In the genomic region with DNA sequence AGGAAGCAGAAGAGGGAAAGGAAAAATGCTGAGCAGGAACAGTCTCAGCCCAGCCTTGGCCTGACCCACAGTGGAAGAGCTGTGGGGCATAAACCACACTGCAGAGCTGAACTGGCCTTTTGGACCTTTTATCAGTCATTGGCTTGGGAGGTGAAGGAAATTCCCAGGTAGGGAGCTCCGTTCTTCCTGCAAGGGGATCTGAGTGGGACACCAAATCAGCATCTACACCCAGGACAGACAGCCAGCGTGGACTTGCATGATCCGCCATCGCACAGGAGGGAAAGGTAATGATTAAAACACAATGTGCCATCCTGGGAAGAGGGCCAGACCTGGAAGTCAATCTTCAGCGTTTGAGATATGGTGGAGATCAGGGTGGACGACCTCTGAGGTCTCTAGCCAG, we compare ENCODE assay signal across 9 cellular contexts. TPM values are rescaled to one million over a fixed set of nuclear protein-coding genes. Genes with fewer than 3 reads are reported as not detected.
DNase-seq lines count a peak whose midpoint lies in the region; ATAC-seq and TF ChIP-seq lines count a peak whose summit lies in the region.
"Had no signal": no experiment of that assay in that cellular context is flagged by ENCODE, and none has a peak within 500 bp of the region (broad histone marks: within the 10 kb centered on the region; RNA-seq: fewer than 3 reads in every experiment).

No MANE protein-coding gene starts in this region.

- BruUV-seq in mammary epithelial cell (replicated peaks; lab: Mats Ljungman, UMichigan) = no TSS peak

- peaks cover 39% of the 10 kb centered on the region for H3K79me2 ChIP-seq in mammary epithelial cell (ENCODE audit: insufficient read depth, low read length)

- H3K4me2 ChIP-seq in mammary epithelial cell (ENCODE audit: insufficient read depth, low read depth, low read length) = peak overlapping the region; percentile 94

- CTCF ChIA-PET in mammary epithelial cell (lab: Charles Lee; ENCODE audit: low non-redundant PET) = no interaction called here

- no peak overlapping the region for H3K9ac ChIP-seq in HUES64 (ENCODE audit: low read depth, low read length)
- H3K9ac ChIP-seq in mammary epithelial cell (ENCODE audit: insufficient read depth, low read length) = no peak overlapping the region
- H3K9ac ChIP-seq in mucosa of rectum (ENCODE audit: low read depth in 1 of 2, low read length in 2 of 2) = peak overlapping the region; percentile 84 to 94

- H4K20me1 ChIP-seq in mammary epithelial cell (ENCODE audit: insufficient read depth, low read length) = no peaks in the 10 kb centered on the region

- WGBS in HUES64 = 88% methylated on average over 6 of the region's 6 CpGs
- 24% methylated on average over 6 of the region's 6 CpGs for WGBS in mammary epithelial cell (ENCODE audit: low coverage, missing lambda C conversion rate)

- H3K9me3 ChIP-seq in HUES64 (ENCODE audit: insufficient read depth, low read depth, low read length) (no peaks in the 10 kb centered on the region), mammary epithelial cell (replicated peaks; ENCODE audit: insufficient read depth, low read length) (no peaks in the 10 kb centered on the region), mucosa of rectum (ENCODE audit: control insufficient read depth in 2 of 2, low read length in 2 of 2) (no peaks in the 10 kb centered on the region)

- DNase-seq in mammary epithelial cell (no peak), cerebellum (ENCODE audit: low spot score) (no peak)
- DNase-seq: NCI-H1694 treated with DMSO at 0.1 percent for 48 hours had no signal

- TF ChIP-seq CTCF in 22Rv1 (IDR thresholded peaks at IDR 0.05) (no peak), mammary epithelial cell (conservative IDR thresholded peaks at IDR 0.05 in 1 of 2, IDR thresholded peaks at IDR 0.05 in 1 of 2; ENCODE audit: extremely low read depth in 1 of 2, insufficient read depth in 1 of 2, low read depth in 1 of 2, low read length in 2 of 2) (no peak)

- in situ Hi-C loops in mammary epithelial cell (cut with MboI; ENCODE audit: low sequenced_read_pairs in 2 of 2) = loop anchor here in 1 of 2 donors (25.0 kb wide), 1 partner anchor 581 kb away; a partner anchor contains a TSS

- ATAC-seq in HG02938 (IDR thresholded peaks at IDR 0.05; ENCODE audit: unreplicated experiment) = no peak
- no peak for ATAC-seq in GM18873 (IDR thresholded peaks at IDR 0.05; ENCODE audit: low FRiP score, unreplicated experiment)
- ATAC-seq in HG03342 (IDR thresholded peaks at IDR 0.05; ENCODE audit: unreplicated experiment) = no peak

- dilution Hi-C loops in mammary epithelial cell (cut with HindIII; ENCODE audit: low sequenced_read_pairs) = no loop called here

- peak overlapping the region; percentile 96 for H3K27ac ChIP-seq in 22Rv1
- no peak overlapping the region for H3K27ac ChIP-seq in HUES64 (ENCODE audit: low read depth, low read length)
- H3K27ac ChIP-seq in mammary epithelial cell (ENCODE audit: insufficient read depth, low read depth, low read length) = no peak overlapping the region
- peak overlapping the region; percentile 93 to 95 for H3K27ac ChIP-seq in mucosa of rectum (ENCODE audit: low read depth in 2 of 2, low read length in 2 of 2)

- intact Hi-C loops in mammary epithelial cell (cut with micrococcal nuclease) = loop anchor here (10.0 kb wide), 1 partner anchor 574 kb away; a partner anchor contains a TSS

- H3K27me3 ChIP-seq in HUES64 (ENCODE audit: insufficient read depth, low read length) = peaks cover 4% of the 10 kb centered on the region; the same call in 1 of the 2 replicates
- no peaks in the 10 kb centered on the region for H3K27me3 ChIP-seq in mammary epithelial cell (ENCODE audit: insufficient read depth, low read length)
- no peaks in the 10 kb centered on the region for H3K27me3 ChIP-seq in mucosa of rectum (ENCODE audit: control insufficient read depth in 2 of 2, insufficient read depth in 2 of 2, low read length in 2 of 2)

- H3K4me3 ChIP-seq in HUES64 (ENCODE audit: low read length) (peak overlapping the region; percentile 96), mammary epithelial cell (replicated peaks in 1 of 3; ENCODE audit: insufficient read depth in 1 of 3, low read depth in 2 of 3, low read length in 3 of 3) (peak overlapping the region in 2 of 3 experiments; percentile 88 to 90), mucosa of rectum (ENCODE audit: low read length in 2 of 2) (peak overlapping the region; percentile 89 to 95)

- H3K4me1 ChIP-seq in HUES64 (ENCODE audit: insufficient read depth, low read length) = peaks cover 21% of the 10 kb centered on the region
- peaks cover 17% of the 10 kb centered on the region for H3K4me1 ChIP-seq in mammary epithelial cell (ENCODE audit: insufficient read depth, low read length)
- H3K4me1 ChIP-seq in mucosa of rectum (ENCODE audit: control insufficient read depth in 2 of 2, insufficient read depth in 2 of 2, low read length in 2 of 2) = peaks cover 28 to 31% of the 10 kb centered on the region in 2 donors

- peaks cover 16% of the 10 kb centered on the region; the same call in 1 of the 2 replicates for H3K36me3 ChIP-seq in HUES64 (ENCODE audit: insufficient read depth, low read length)
- H3K36me3 ChIP-seq in mammary epithelial cell (ENCODE audit: insufficient read depth, low read length) = no peaks in the 10 kb centered on the region
- peaks cover 0 to 5% of the 10 kb centered on the region in 2 donors for H3K36me3 ChIP-seq in mucosa of rectum (ENCODE audit: control insufficient read depth in 2 of 2, insufficient read depth in 2 of 2, low read length in 2 of 2)

- H2AFZ ChIP-seq in mammary epithelial cell (ENCODE audit: low read depth, low read length) = peak overlapping the region; percentile 86

RNA-seq across cellular contexts. Expression of a gene that starts 1.2 kb away (rescaled TPM):
- 23.8 TPM for polyA plus RNA-seq in HUES64 (2013, experiment 1 of 2)
- 23.2 TPM for polyA plus RNA-seq in HUES64 (2013, experiment 2 of 2)
- total RNA-seq in mammary epithelial cell (10 to 100 TPM; 31.2 to 39.0 TPM), cerebellum (39.0 TPM)
- 27.1 TPM for polyA plus RNA-seq in mammary epithelial cell
- polyA minus RNA-seq in mammary epithelial cell = 44.1 TPM

RNA-seq across cellular contexts. Expression of a gene that starts 18.6 kb away (rescaled TPM):
- 63.7 TPM for polyA plus RNA-seq in HUES64 (2013, experiment 1 of 2)
- 83.7 TPM for polyA plus RNA-seq in HUES64 (2013, experiment 2 of 2)
- 10 to 100 TPM; 14.3 to 53.9 TPM for total RNA-seq in mammary epithelial cell
- polyA plus RNA-seq in mammary epithelial cell = 41.7 TPM
- polyA minus RNA-seq in mammary epithelial cell = 70.3 TPM
- total RNA-seq in cerebellum = 21.6 TPM

RNA-seq across cellular contexts. Expression of a gene that starts 40.7 kb away (rescaled TPM):
- polyA plus RNA-seq in HUES64 (2013, experiment 1 of 2) = 14.7 TPM
- 17.8 TPM for polyA plus RNA-seq in HUES64 (2013, experiment 2 of 2)
- total RNA-seq in mammary epithelial cell = 1 to 10 TPM; 5.7 to 9.3 TPM
- 9.9 TPM for polyA plus RNA-seq in mammary epithelial cell
- polyA minus RNA-seq in mammary epithelial cell = 10.2 TPM
- 1.9 TPM for total RNA-seq in cerebellum

RNA-seq across cellular contexts. Expression of a gene that starts 56.9 kb away (rescaled TPM):
- 2.7 TPM for polyA plus RNA-seq in HUES64 (2013, experiment 1 of 2)
- 4.4 TPM for polyA plus RNA-seq in HUES64 (2013, experiment 2 of 2)
- total RNA-seq in mammary epithelial cell (10 to 100 TPM; 21.6 to 28.3 TPM), cerebellum (6.4 TPM)
- 18.2 TPM for polyA plus RNA-seq in mammary epithelial cell
- polyA minus RNA-seq in mammary epithelial cell = 17.3 TPM

Comparison
In these comparisons a context has a peak if more than half of its experiments do, and no peak if none do; other contexts are left out.
1. H3K27ac ChIP-seq: peak in 22Rv1 (single experiment) and mucosa of rectum (2 of 2); none in HUES64 (single experiment) and mammary epithelial cell (single experiment).
2. H3K9ac ChIP-seq: peak in mucosa of rectum (2 of 2); none in HUES64 (single experiment) and mammary epithelial cell (single experiment).
3. Peak in every context shown above with its lines, with median percentiles within 50 percentile points of each other: H3K4me3 ChIP-seq.